22 cellular contexts compared by ENCODE assay signal in genomic region chr12:109765493-109765810, GRCh38. TPM values are rescaled to one million over a fixed set of nuclear protein-coding genes. Genes with fewer than 3 reads are reported as not detected.
"Had no signal": no experiment of that assay in that cellular context is flagged by ENCODE, and none has a peak within 500 bp of the region (broad histone marks: within the 10 kb centered on the region; RNA-seq: fewer than 3 reads in every experiment).

No MANE protein-coding gene starts in this region.

- H3K27ac ChIP-seq: breast epithelium, left ventricle myocardium inferior, parathyroid adenoma, sigmoid colon, SJCRH30, stomach had no signal

- H3K4me1 Mint-ChIP-seq: stimulated activated memory B cell treated with anti-CD40 and anti-IgM and Interleukin-4, amounts not matched to agents 10 μg/mL and 1 μg/mL and 100 μg/mL, for 72 hours; WTC11 had no signal

- DNase-seq: activated CD4-positive, alpha-beta T cell treated with anti-CD3 and anti-CD28 coated beads, Interleukin-2, amount 50 U/mL, for 48 hours; activated T-cell treated with anti-CD3 and anti-CD28 coated beads, Interleukin-2, amount 50 U/mL, for 72 hours; effector CD4-positive, alpha-beta T cell; erythroblast; foreskin fibroblast; left ventricle myocardium inferior; mammary epithelial cell; midbrain; SJCRH30; stimulated activated CD4-positive, alpha-beta T cell treated with anti-CD3 and anti-CD28 coated beads, Interleukin-15, amount 100 ng/mL, for 24 hours; T-helper 9 cell had no signal

- H3K4me3 ChIP-seq: breast epithelium, left ventricle myocardium inferior, sigmoid colon, SJCRH30, smooth muscle cell, stomach had no signal

- H3K4me3 Mint-ChIP-seq: activated naive CD4-positive, alpha-beta T cell treated with anti-CD3 and anti-CD28 coated beads, Interleukin-2, amount 50 U/mL, for 24 hours; activated T-cell treated with anti-CD3 and anti-CD28 coated beads, Interleukin-2, amount 50 U/mL, for 72 hours; dendritic cell treated with granulocyte-macrophage colony-stimulating factor and Interleukin-4, amounts not matched to agents 40 ng/mL and 50 ng/mL, for 4 days; natural killer cell; stimulated activated memory B cell treated with anti-CD40 and anti-IgM and Interleukin-4, amounts not matched to agents 10 μg/mL and 1 μg/mL and 100 μg/mL, for 72 hours; WTC11 had no signal

- H3K36me3 Mint-ChIP-seq: activated naive CD4-positive, alpha-beta T cell treated with anti-CD3 and anti-CD28 coated beads, Interleukin-2, amount 50 U/mL, for 24 hours; natural killer cell; stimulated activated memory B cell treated with anti-CD40 and anti-IgM and Interleukin-4, amounts not matched to agents 10 μg/mL and 1 μg/mL and 100 μg/mL, for 72 hours; WTC11 had no signal

- H3K27me3 ChIP-seq: breast epithelium, sigmoid colon, SJCRH30, stomach had no signal

- H3K27ac Mint-ChIP-seq: activated naive CD4-positive, alpha-beta T cell treated with anti-CD3 and anti-CD28 coated beads, Interleukin-2, amount 50 U/mL, for 24 hours; activated T-cell treated with anti-CD3 and anti-CD28 coated beads, Interleukin-2, amount 50 U/mL, for 72 hours; dendritic cell treated with granulocyte-macrophage colony-stimulating factor and Interleukin-4, amounts not matched to agents 40 ng/mL and 50 ng/mL, for 4 days; natural killer cell; stimulated activated memory B cell treated with anti-CD40 and anti-IgM and Interleukin-4, amounts not matched to agents 10 μg/mL and 1 μg/mL and 100 μg/mL, for 72 hours; WTC11 had no signal

- H3K36me3 ChIP-seq: breast epithelium, left ventricle myocardium inferior, sigmoid colon, stomach had no signal

- H3K9ac ChIP-seq: parathyroid adenoma had no signal

- H2AFZ ChIP-seq: parathyroid adenoma had no signal

- H3K27me3 Mint-ChIP-seq: activated naive CD4-positive, alpha-beta T cell treated with anti-CD3 and anti-CD28 coated beads, Interleukin-2, amount 50 U/mL, for 24 hours; stimulated activated memory B cell treated with anti-CD40 and anti-IgM and Interleukin-4, amounts not matched to agents 10 μg/mL and 1 μg/mL and 100 μg/mL, for 72 hours had no signal

- H3K9me3 ChIP-seq: sigmoid colon, SJCRH30 had no signal

- H3K4me1 ChIP-seq: breast epithelium had no signal

- H3K79me2 ChIP-seq: parathyroid adenoma had no signal

- ATAC-seq: activated T-cell treated with anti-CD3 and anti-CD28 coated beads, Interleukin-2, amount 50 U/mL, for 72 hours; natural killer cell; stimulated activated memory B cell treated with anti-CD40 and anti-IgM and Interleukin-4, amounts not matched to agents 10 μg/mL and 1 μg/mL and 100 μg/mL, for 72 hours; WTC11 had no signal

- H3K9me3 Mint-ChIP-seq: activated naive CD4-positive, alpha-beta T cell treated with anti-CD3 and anti-CD28 coated beads, Interleukin-2, amount 50 U/mL, for 24 hours; activated T-cell treated with anti-CD3 and anti-CD28 coated beads, Interleukin-2, amount 50 U/mL, for 72 hours; natural killer cell; stimulated activated memory B cell treated with anti-CD40 and anti-IgM and Interleukin-4, amounts not matched to agents 10 μg/mL and 1 μg/mL and 100 μg/mL, for 72 hours had no signal

- H3K4me2 ChIP-seq: smooth muscle cell had no signal

RNA-seq across cellular contexts. Expression of gene FAM222A, which starts 51.8 kb away (rescaled TPM):
- total RNA-seq: fibroblast of lung had no signal
